13 cellular contexts compared by ENCODE assay signal in the genomic region with DNA sequence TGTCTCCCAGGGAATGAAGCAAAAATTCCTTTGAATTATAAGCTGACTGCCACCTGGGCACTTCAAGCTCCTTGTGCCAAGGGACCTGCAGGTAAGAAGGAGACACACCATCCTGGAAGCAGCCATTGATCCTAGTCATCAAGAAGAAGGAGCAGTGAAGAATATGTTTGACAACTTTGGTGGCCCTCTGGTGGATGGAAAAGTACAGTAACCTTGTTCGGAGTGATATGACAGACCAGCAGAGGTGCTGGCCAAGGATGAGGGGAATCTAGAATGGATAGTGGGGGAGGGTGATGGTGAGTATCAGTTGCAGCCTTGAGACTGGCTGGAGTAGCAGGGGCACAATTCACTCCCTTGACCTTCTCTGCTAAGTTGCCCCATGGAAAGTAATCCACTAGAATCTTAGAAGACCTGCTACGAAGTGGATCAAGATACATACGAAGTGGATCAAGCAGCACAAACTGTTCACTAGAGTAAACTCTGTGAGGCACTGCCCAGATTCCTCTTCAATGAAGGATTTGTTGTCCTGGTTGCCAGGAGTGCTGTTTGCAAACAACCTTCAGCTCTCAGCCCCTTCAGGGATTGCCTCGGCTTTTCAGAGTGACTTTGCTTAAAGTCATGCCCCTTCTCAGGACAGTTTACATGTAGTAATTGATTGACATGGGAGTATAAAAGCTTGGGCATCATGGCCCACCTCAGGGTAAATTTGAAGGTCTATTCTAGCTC. TPM values are rescaled to one million over a fixed set of nuclear protein-coding genes. Genes with fewer than 3 reads are reported as not detected.
DNase-seq lines count a peak whose midpoint lies in the region; TF ChIP-seq lines count a peak whose summit lies in the region.
"Had no signal": no experiment of that assay in that cellular context is flagged by ENCODE, and none has a peak within 500 bp of the region (broad histone marks: within the 10 kb centered on the region; RNA-seq: fewer than 3 reads in every experiment).

No MANE protein-coding gene starts in this region.

- in situ Hi-C loops in brain microvascular endothelial cell (cut with HindIII; ENCODE audit: low pct_ligation_motif_present, low sequenced_read_pairs): no loop called here

- H4K5ac ChIP-seq in mesendoderm (ENCODE audit: low read length): no peak overlapping the region

- H3K36me3 ChIP-seq in brain microvascular endothelial cell (replicated peaks): no peaks in the 10 kb centered on the region
- H3K36me3 ChIP-seq in mesendoderm (ENCODE audit: control insufficient read depth, insufficient read depth, low read length): no peaks in the 10 kb centered on the region
- H3K36me3 ChIP-seq: stomach had no signal

- no peak overlapping the region for H4K8ac ChIP-seq in mesendoderm (ENCODE audit: low read depth, low read length)

- H3K27ac ChIP-seq in brain microvascular endothelial cell: no peak overlapping the region
- no peak overlapping the region for H3K27ac ChIP-seq in mesendoderm (ENCODE audit: low read depth, low read length)
- H3K27ac ChIP-seq: stomach had no signal

- H3K4me1 ChIP-seq in mesendoderm (ENCODE audit: control insufficient read depth, low read depth, low read length): no peaks in the 10 kb centered on the region
- H3K4me1 ChIP-seq: stomach had no signal

- H2BK120ac ChIP-seq in mesendoderm (ENCODE audit: low read depth, low read length): no peak overlapping the region

- no peak overlapping the region for H3K4me3 ChIP-seq in brain microvascular endothelial cell (ENCODE audit: low read depth, low read length)
- no peak overlapping the region for H3K4me3 ChIP-seq in mesendoderm (ENCODE audit: low read length)
- H3K4me3 ChIP-seq: stomach had no signal

- no peak overlapping the region for H3K23ac ChIP-seq in mesendoderm (ENCODE audit: low read length)

- H3K4me2 ChIP-seq in mesendoderm (ENCODE audit: low read length): no peak overlapping the region

- H3K27me3 ChIP-seq in brain microvascular endothelial cell (replicated peaks) (no peaks in the 10 kb centered on the region), mesendoderm (ENCODE audit: insufficient read depth, low read length, poor library complexity) (no peaks in the 10 kb centered on the region)
- H3K27me3 ChIP-seq: stomach had no signal

- no peak overlapping the region for H2AK5ac ChIP-seq in mesendoderm (ENCODE audit: low read length)

- H2BK5ac ChIP-seq in mesendoderm (ENCODE audit: low read length): no peak overlapping the region

- TF ChIP-seq CTCF in GM10266 (IDR thresholded peaks at IDR 0.05; ENCODE audit: control insufficient read depth, insufficient read depth, low read depth, missing control alignments): peak; percentile 17
- TF ChIP-seq CTCF in brain microvascular endothelial cell (IDR thresholded peaks at IDR 0.05; ENCODE audit: low read depth, low read length, missing control alignments): peak; percentile 34

- H3K18ac ChIP-seq in mesendoderm (ENCODE audit: low read length): no peak overlapping the region

- no peaks in the 10 kb centered on the region for H3K79me2 ChIP-seq in mesendoderm (ENCODE audit: control insufficient read depth, insufficient read depth, low read length)

- H3K9ac ChIP-seq in mesendoderm (ENCODE audit: low read length): no peak overlapping the region

- no peak overlapping the region for H3K4ac ChIP-seq in mesendoderm (ENCODE audit: low read depth, low read length)

- WGBS in mesendoderm (ENCODE audit: extremely low coverage, insufficient coverage, low lambda C conversion rate): no CpG with 5 or more reads among the region's 4 CpGs

- no peak for DNase-seq in GM10266 (ENCODE audit: extremely low spot score)
- DNase-seq in LHCN-M2 (ENCODE audit: low read depth): peak; percentile 21
- DNase-seq in brain microvascular endothelial cell: peak; percentile 20
- DNase-seq in mesendoderm: peak; percentile 69
- no peak for DNase-seq in activated CD4-positive, alpha-beta T cell treated with anti-CD3 and anti-CD28 coated beads for 1 hour
- DNase-seq in occipital lobe (lab: John Stamatoyannopoulos, UW): no peak
- no peak for DNase-seq in NCI-H146 treated with DMSO at 0.1 percent for 48 hours (lab: John Stamatoyannopoulos, UW; ENCODE audit: unreplicated experiment)
- DNase-seq in stimulated activated CD4-positive, alpha-beta T cell treated with anti-CD3 and anti-CD28 coated beads, Interleukin-4, amount 100 ng/mL, for 24 hours: no peak
- DNase-seq: activated CD8-positive, alpha-beta T cell treated with anti-CD3 and anti-CD28 coated beads, Interleukin-2, amount 10 ng/mL, durations not matched to agents 7 days and 5 days; activated naive CD8-positive, alpha-beta T cell treated with anti-CD3 and anti-CD28 coated beads, Interleukin-2, amount 10 ng/mL, durations not matched to agents 7 days and 5 days; effector memory CD8-positive, alpha-beta T cell; NCI-H187; stomach had no signal

- H2BK15ac ChIP-seq in mesendoderm (replicated peaks; ENCODE audit: low read depth): no peak overlapping the region

- no peaks in the 10 kb centered on the region for H3K79me1 ChIP-seq in mesendoderm (ENCODE audit: low read length)

- H3K56ac ChIP-seq in mesendoderm (ENCODE audit: low read length): no peak overlapping the region

RNA-seq across cellular contexts. Expression of a gene that starts 44.8 kb away (rescaled TPM):
- total RNA-seq in LHCN-M2 (2014; rRNA removed) (32.6 and 33.7 TPM in 2 replicates), occipital lobe (51.5 TPM)
- 10.7 TPM for polyA plus RNA-seq in LHCN-M2 (2012)
- polyA plus RNA-seq in mesendoderm (2013, experiment 1 of 2): 27.1 TPM
- 27.6 TPM for polyA plus RNA-seq in mesendoderm (2013, experiment 2 of 2)

Comparison
In these comparisons a context has a peak if more than half of its experiments do, and no peak if none do; other contexts are left out.
1. DNase-seq: peak in LHCN-M2 (single experiment), brain microvascular endothelial cell (single experiment) and mesendoderm (single experiment); none in GM10266 (single experiment), activated CD4-positive, alpha-beta T cell treated with anti-CD3 and anti-CD28 coated beads for 1 hour (single experiment), occipital lobe (single experiment), NCI-H146 treated with DMSO at 0.1 percent for 48 hours (single experiment) and stimulated activated CD4-positive, alpha-beta T cell treated with anti-CD3 and anti-CD28 coated beads, Interleukin-4, amount 100 ng/mL, for 24 hours (single experiment).